Comparison of ENCODE assay signal across 19 cellular contexts in genomic region chr2:27714053-27714452, GRCh38. TPM values are rescaled to one million over a fixed set of nuclear protein-coding genes. Genes with fewer than 3 reads are reported as not detected.
DNase-seq lines count a peak whose midpoint lies in the region; ATAC-seq and TF ChIP-seq lines count a peak whose summit lies in the region.
"Had no signal": no experiment of that assay in that cellular context is flagged by ENCODE, and none has a peak within 500 bp of the region (broad histone marks: within the 10 kb centered on the region; RNA-seq: fewer than 3 reads in every experiment).

No MANE protein-coding gene starts in this region.

- CTCF ChIA-PET in Calu3 (lab: Charles Lee), result interaction anchor here (0.7 kb wide), 1 partner anchor 9 kb away, joined by 3 read pairs; no protein-coding TSS in a partner anchor

- H3K36me3 ChIP-seq in HUES6 (ENCODE audit: control insufficient read depth, insufficient read depth, low read length) (no peaks in the 10 kb centered on the region), esophagus muscularis mucosa (no peaks in the 10 kb centered on the region), gastrocnemius medialis (no peaks in the 10 kb centered on the region)
- H3K36me3 ChIP-seq: MG63 had no signal

- H3K27me3 Mint-ChIP-seq in activated naive CD8-positive, alpha-beta T cell, result peaks cover 6% of the 10 kb centered on the region
- H3K27me3 Mint-ChIP-seq in activated naive CD8-positive, alpha-beta T cell treated with anti-CD3 and anti-CD28 coated beads, Interleukin-2, amount 50 U/mL, for 24 hours, result peaks cover 17% of the 10 kb centered on the region
- no peaks in the 10 kb centered on the region for H3K27me3 Mint-ChIP-seq in Calu3 (ENCODE audit: unreplicated experiment)

- no peak overlapping the region for H3K9ac ChIP-seq in HUES6 (ENCODE audit: low read length)

- WGBS in esophagus muscularis mucosa, result 94% methylated on average over 8 of the region's 8 CpGs

- H3K4me3 ChIP-seq in HUES6 (ENCODE audit: low read depth, low read length) (peak overlapping the region; percentile 89; the same call in 1 of the 2 replicates), esophagus muscularis mucosa (no peak overlapping the region), gastrocnemius medialis (no peak overlapping the region)
- H3K4me3 ChIP-seq: hepatocyte, MG63 had no signal

- H3K36me3 Mint-ChIP-seq in activated naive CD8-positive, alpha-beta T cell, result no peaks in the 10 kb centered on the region
- H3K36me3 Mint-ChIP-seq in activated naive CD8-positive, alpha-beta T cell treated with anti-CD3 and anti-CD28 coated beads, Interleukin-2, amount 50 U/mL, for 24 hours (ENCODE audit: low read depth), result no peaks in the 10 kb centered on the region
- H3K36me3 Mint-ChIP-seq in Calu3 (ENCODE audit: insufficient read depth, unreplicated experiment), result peaks cover 11% of the 10 kb centered on the region
- H3K36me3 Mint-ChIP-seq: CD8-positive, alpha-beta memory T cell had no signal

- H3K27ac ChIP-seq in HUES6 (ENCODE audit: low read depth, low read length) (no peak overlapping the region), esophagus muscularis mucosa (replicated peaks in 1 of 4) (peak overlapping the region in 3 of 4 donors; percentile 72 to 82 (median 82)), gastrocnemius medialis (peak overlapping the region; percentile 92 to 96 (median 92))

- H3K27me3 ChIP-seq in HUES6 (ENCODE audit: control insufficient read depth, insufficient read depth, low read length), result 0 out of 2 replicates have a peak, but pooled peaks cover 4% of the 10 kb centered on the region
- H3K27me3 ChIP-seq in esophagus muscularis mucosa, result no peaks in the 10 kb centered on the region
- no peaks in the 10 kb centered on the region for H3K27me3 ChIP-seq in gastrocnemius medialis
- H3K27me3 ChIP-seq: hepatocyte, MG63 had no signal

- in situ Hi-C loops in gastrocnemius medialis (cut with MboI; ENCODE audit: low sequenced_read_pairs in 4 of 4), result no loop called here

- TF ChIP-seq POLR2A in esophagus muscularis mucosa (IDR thresholded peaks at IDR 0.05; ENCODE audit: low read depth) (no peak), gastrocnemius medialis (IDR thresholded peaks at IDR 0.05) (no peak)

- BruUV-seq in Calu3 (replicated peaks; lab: Mats Ljungman, UMichigan), result no TSS peak

- H3K4me1 Mint-ChIP-seq in activated naive CD8-positive, alpha-beta T cell (ENCODE audit: low read depth), result peaks cover 25% of the 10 kb centered on the region
- H3K4me1 Mint-ChIP-seq in activated naive CD8-positive, alpha-beta T cell treated with anti-CD3 and anti-CD28 coated beads, Interleukin-2, amount 50 U/mL, for 24 hours, result peaks cover 33% of the 10 kb centered on the region
- H3K4me1 Mint-ChIP-seq in Calu3 (ENCODE audit: low read depth, unreplicated experiment), result peaks cover 28% of the 10 kb centered on the region

- no peak for TF ChIP-seq EP300 in esophagus muscularis mucosa (IDR thresholded peaks at IDR 0.05)

- TF ChIP-seq CTCF in esophagus muscularis mucosa (IDR thresholded peaks at IDR 0.05), result no peak
- TF ChIP-seq CTCF in gastrocnemius medialis (IDR thresholded peaks at IDR 0.05 in 4 of 5, conservative IDR thresholded peaks at IDR 0.05 in 1 of 5), result no peak
- no peak for TF ChIP-seq CTCF in Calu3 (IDR thresholded peaks at IDR 0.05; ENCODE audit: unreplicated experiment)

- no peak overlapping the region for H3K27ac Mint-ChIP-seq in activated naive CD8-positive, alpha-beta T cell
- no peak overlapping the region for H3K27ac Mint-ChIP-seq in activated naive CD8-positive, alpha-beta T cell treated with anti-CD3 and anti-CD28 coated beads, Interleukin-2, amount 50 U/mL, for 24 hours
- no peak overlapping the region for H3K27ac Mint-ChIP-seq in Calu3 (ENCODE audit: unreplicated experiment)

- H3K9me3 Mint-ChIP-seq in activated naive CD8-positive, alpha-beta T cell (ENCODE audit: low read depth), result no peaks in the 10 kb centered on the region
- no peaks in the 10 kb centered on the region for H3K9me3 Mint-ChIP-seq in activated naive CD8-positive, alpha-beta T cell treated with anti-CD3 and anti-CD28 coated beads, Interleukin-2, amount 50 U/mL, for 24 hours
- H3K9me3 Mint-ChIP-seq in Calu3 (ENCODE audit: low read depth, unreplicated experiment), result peaks cover 2% of the 10 kb centered on the region
- H3K9me3 Mint-ChIP-seq: CD8-positive, alpha-beta memory T cell had no signal

- no peak for ATAC-seq in activated naive CD8-positive, alpha-beta T cell treated with anti-CD3 and anti-CD28 coated beads, Interleukin-2, amount 50 U/mL, for 24 hours
- ATAC-seq in gastrocnemius medialis, result no peak

- H3K4me3 Mint-ChIP-seq in activated naive CD8-positive, alpha-beta T cell, result peak overlapping the region; percentile 70
- no peak overlapping the region for H3K4me3 Mint-ChIP-seq in activated naive CD8-positive, alpha-beta T cell treated with anti-CD3 and anti-CD28 coated beads, Interleukin-2, amount 50 U/mL, for 24 hours
- H3K4me3 Mint-ChIP-seq in Calu3 (ENCODE audit: low read depth, unreplicated experiment), result no peak overlapping the region

- intact Hi-C loops in esophagus muscularis mucosa (cut with DNase I) (no loop called here), gastrocnemius medialis (cut with DNase I; ENCODE audit: low total_unique reads) (loop anchor here (5.0 kb wide), 1 partner anchor 178 kb away; the partner anchor contains the start of genes BABAM2 and RBKS), Calu3 (cut with micrococcal nuclease; ENCODE audit: unreplicated experiment) (no loop called here)

- H3K9me3 ChIP-seq in HUES6 (ENCODE audit: control insufficient read depth, insufficient read depth, low read depth, low read length), result no peaks in the 10 kb centered on the region
- H3K9me3 ChIP-seq in esophagus muscularis mucosa, result no peaks in the 10 kb centered on the region
- no peaks in the 10 kb centered on the region for H3K9me3 ChIP-seq in gastrocnemius medialis
- H3K9me3 ChIP-seq: MG63 had no signal

- peaks cover 15% of the 10 kb centered on the region for H3K4me1 ChIP-seq in HUES6 (ENCODE audit: control insufficient read depth, insufficient read depth, low read length)
- peaks cover 21 to 34% (median 27%) of the 10 kb centered on the region in 4 donors for H3K4me1 ChIP-seq in esophagus muscularis mucosa
- H3K4me1 ChIP-seq in gastrocnemius medialis, result peaks cover 32 to 36% of the 10 kb centered on the region in 2 donors

- no peak for DNase-seq in activated naive CD8-positive, alpha-beta T cell treated with anti-CD3 and anti-CD28 coated beads, Interleukin-2, amount 50 U/mL, for 24 hours
- DNase-seq in esophagus muscularis mucosa (ENCODE audit: extremely low spot score), result no peak
- no peak for DNase-seq in gastrocnemius medialis
- no peak for DNase-seq in cerebellar cortex (ENCODE audit: low spot score)
- no peak for DNase-seq in NCI-H2227 treated with DMSO at 0.1 percent for 48 hours (lab: John Stamatoyannopoulos, UW)
- no peak for DNase-seq in Calu3
- DNase-seq: activated CD4-positive, CD25-positive, alpha-beta regulatory T cell; activated naive CD4-positive, alpha-beta T cell treated with Interleukin-2 at 50 U/mL for 16 hours; CD8-positive, alpha-beta memory T cell; islet precursor cell; MG63; NCI-H187; occipital lobe; SHP77 treated with DMSO at 0.1 percent for 48 hours; stimulated activated CD4-positive, alpha-beta T cell treated with anti-CD3 and anti-CD28 coated beads, Interleukin-2, amount 100 ng/mL, for 48 hours; substantia nigra had no signal

RNA-seq across cellular contexts. Expression of gene SLC4A1AP, which starts 50.4 kb away (rescaled TPM):
- 10 to 100 TPM; 16.7 to 22.8 (median 20.1) TPM for total RNA-seq in esophagus muscularis mucosa
- total RNA-seq in gastrocnemius medialis, result 10 to 100 TPM; 32.1 to 44.2 (median 34.6) TPM
- 24.2 and 27.8 TPM in 2 replicates for total RNA-seq in Calu3 (2022)

RNA-seq across cellular contexts. Expression of gene SUPT7L, which starts 50.6 kb away (rescaled TPM):
- 10 to 100 TPM; 18.5 to 23.1 (median 20.7) TPM for total RNA-seq in esophagus muscularis mucosa
- total RNA-seq in gastrocnemius medialis, result 10 to 100 TPM; 14.6 to 26.0 (median 21.9) TPM
- 33.0 and 35.5 TPM in 2 replicates for total RNA-seq in Calu3 (2022)

RNA-seq across cellular contexts. Expression of gene MRPL33, which starts 57.5 kb away (rescaled TPM):
- total RNA-seq in esophagus muscularis mucosa, result 100 to 1,000 TPM; 283 to 500 (median 345) TPM
- 100 to 1,000 TPM; 231 to 500 (median 388) TPM for total RNA-seq in gastrocnemius medialis
- 75.8 and 82.9 TPM in 2 replicates for total RNA-seq in Calu3 (2022)
